Comparison of ENCODE assay signal across 31 cellular contexts in genomic region chr12:130124605-130125244, GRCh38. TPM values are rescaled to one million over a fixed set of nuclear protein-coding genes. Genes with fewer than 3 reads are reported as not detected.
"Had no signal": no experiment of that assay in that cellular context is flagged by ENCODE, and none has a peak within 500 bp of the region (broad histone marks: within the 10 kb centered on the region; RNA-seq: fewer than 3 reads in every experiment).

No MANE protein-coding gene starts in this region.

- H3K4me3 ChIP-seq: K562 had no signal

- H3K4me1 Mint-ChIP-seq: activated B cell treated with CpG ODN at 0.5 μM for 24 hours; activated CD4-positive, alpha-beta T cell treated with anti-CD3 and anti-CD28 coated beads, Interleukin-2, amount 10 ng/mL, durations not matched to agents 24 days and 14 days; activated CD8-positive, alpha-beta memory T cell treated with anti-CD3 and anti-CD28 coated beads, Interleukin-2, amount 10 ng/mL, durations not matched to agents 7 days and 5 days; T-cell had no signal

- H3K9me3 Mint-ChIP-seq: activated CD4-positive, alpha-beta T cell treated with anti-CD3 and anti-CD28 coated beads, Interleukin-2, amount 10 ng/mL, durations not matched to agents 24 days and 14 days; activated T-cell treated with anti-CD3 and anti-CD28 coated beads, Interleukin-2, amount 50 U/mL, for 24 hours; activated T-helper 1 cell treated with anti-CD3 and anti-CD28 coated beads, Interleukin-12 subunit alpha, Interleukin-12 subunit beta, Interleukin-2, Interleukin-4 antibody, amounts not matched to agents 30 ng/mL and 10 ng/mL and 1 ng/mL, durations not matched to agents 14 hours and 24 hours and 36 hours; T-cell had no signal

- H3K4me3 Mint-ChIP-seq: activated B cell treated with CpG ODN at 0.5 μM for 24 hours; activated CD4-positive, alpha-beta T cell treated with anti-CD3 and anti-CD28 coated beads, Interleukin-2, amount 10 ng/mL, durations not matched to agents 24 days and 14 days; activated CD8-positive, alpha-beta memory T cell treated with anti-CD3 and anti-CD28 coated beads, Interleukin-2, amount 10 ng/mL, durations not matched to agents 7 days and 5 days; activated naive CD8-positive, alpha-beta T cell; activated T-cell treated with anti-CD3 and anti-CD28 coated beads, Interleukin-2, amount 50 U/mL, for 24 hours; activated T-helper 1 cell treated with anti-CD3 and anti-CD28 coated beads, Interleukin-12 subunit alpha, Interleukin-12 subunit beta, Interleukin-2, Interleukin-4 antibody, amounts not matched to agents 30 ng/mL and 10 ng/mL and 1 ng/mL, durations not matched to agents 14 hours and 24 hours and 36 hours; brain; T-cell had no signal

- H3K27me3 Mint-ChIP-seq: activated B cell treated with CpG ODN at 0.5 μM for 24 hours; activated CD8-positive, alpha-beta memory T cell treated with anti-CD3 and anti-CD28 coated beads, Interleukin-2, amount 10 ng/mL, durations not matched to agents 7 days and 5 days had no signal

- ATAC-seq: activated CD8-positive, alpha-beta memory T cell treated with anti-CD3 and anti-CD28 coated beads, Interleukin-2, amount 10 ng/mL, durations not matched to agents 7 days and 5 days; K562; PC-3; T-cell had no signal

- DNase-seq: activated B cell treated with CpG ODN at 0.5 μM for 24 hours; activated CD4-positive, alpha-beta T cell treated with anti-CD3 and anti-CD28 coated beads for 1 hour; activated CD4-positive, alpha-beta T cell treated with anti-CD3 and anti-CD28 coated beads, Interleukin-2, amount 10 ng/mL, durations not matched to agents 24 days and 14 days; activated CD4-positive, alpha-beta T cell treated with anti-CD3 and anti-CD28 coated beads, Interleukin-2, amount 50 U/mL, for 48 hours; activated CD8-positive, alpha-beta memory T cell treated with anti-CD3 and anti-CD28 coated beads, Interleukin-2, amount 10 ng/mL, durations not matched to agents 7 days and 5 days; activated effector memory CD4-positive, alpha-beta T cell treated with Interleukin-2 at 50 U/mL for 16 hours; activated naive CD4-positive, alpha-beta T cell treated with Interleukin-2 at 50 U/mL for 16 hours; activated T-cell treated with anti-CD3 and anti-CD28 coated beads, Interleukin-2, amount 50 U/mL, for 24 hours; amygdala; Kasumi-1; NCI-H1092; NCI-H1417; NCI-H1694; NCI-H2029; NCI-H2107; NCI-H345; NCI-H510A; NCI-H526 treated with DMSO at 0.1 percent for 48 hours; NCI-H82; NK-92 treated with Interleukin-12 subunit alpha and Interleukin-12 subunit beta, amount 100 ng/mL, for 24 hours; PC-3; SIG-M5; T-cell; T-helper 2 cell; T1000 had no signal

- H3K36me3 Mint-ChIP-seq: activated CD8-positive, alpha-beta memory T cell treated with anti-CD3 and anti-CD28 coated beads, Interleukin-2, amount 10 ng/mL, durations not matched to agents 7 days and 5 days; activated naive CD8-positive, alpha-beta T cell; brain; T-cell had no signal

- H3K27ac Mint-ChIP-seq: activated B cell treated with CpG ODN at 0.5 μM for 24 hours; activated CD4-positive, alpha-beta T cell treated with anti-CD3 and anti-CD28 coated beads, Interleukin-2, amount 10 ng/mL, durations not matched to agents 24 days and 14 days; activated CD8-positive, alpha-beta memory T cell treated with anti-CD3 and anti-CD28 coated beads, Interleukin-2, amount 10 ng/mL, durations not matched to agents 7 days and 5 days; activated naive CD8-positive, alpha-beta T cell; activated T-cell treated with anti-CD3 and anti-CD28 coated beads, Interleukin-2, amount 50 U/mL, for 24 hours; activated T-helper 1 cell treated with anti-CD3 and anti-CD28 coated beads, Interleukin-12 subunit alpha, Interleukin-12 subunit beta, Interleukin-2, Interleukin-4 antibody, amounts not matched to agents 30 ng/mL and 10 ng/mL and 1 ng/mL, durations not matched to agents 14 hours and 24 hours and 36 hours; T-cell had no signal

RNA-seq across cellular contexts. Expression of gene FZD10, which starts 37.5 kb away (rescaled TPM):
- total RNA-seq: activated B cell treated with CpG ODN at 0.5 μM for 24 hours; activated CD4-positive, alpha-beta T cell treated with anti-CD3 and anti-CD28 coated beads, Interleukin-2, amount 10 ng/mL, durations not matched to agents 24 days and 14 days; activated CD8-positive, alpha-beta memory T cell treated with anti-CD3 and anti-CD28 coated beads, Interleukin-2, amount 10 ng/mL, durations not matched to agents 7 days and 5 days; activated T-helper 1 cell treated with anti-CD3 and anti-CD28 coated beads, Interleukin-12 subunit alpha, Interleukin-12 subunit beta, Interleukin-2, Interleukin-4 antibody, amounts not matched to agents 30 ng/mL and 10 ng/mL and 1 ng/mL, durations not matched to agents 14 hours and 24 hours and 36 hours; astrocyte; K562; M059J; PC-3; T-cell had no signal
